ENCODE assay signal across 1 cellular context in the genomic region with DNA sequence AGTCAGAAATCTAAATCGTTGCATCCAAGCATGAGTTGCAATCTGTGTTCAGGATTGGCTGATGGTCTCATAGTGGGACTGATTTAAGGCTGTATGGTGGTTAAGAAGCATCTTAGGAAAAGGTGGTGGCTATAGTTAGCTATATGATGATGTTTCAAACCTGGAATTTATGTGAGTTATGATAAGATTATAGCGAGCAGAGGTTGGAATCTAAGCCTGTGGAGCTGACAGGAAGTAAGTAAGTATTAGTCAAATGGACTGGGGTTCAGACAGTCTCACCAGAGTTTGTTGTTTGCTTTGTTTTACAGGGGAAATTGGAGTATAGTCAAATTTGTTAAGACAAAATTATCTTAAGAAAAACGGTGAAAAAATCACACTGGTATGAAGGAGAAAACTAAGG.
TF ChIP-seq lines count a peak whose summit lies in the region.

No MANE protein-coding gene starts in this region.

TF ChIP-seq in GM23338, 12 proteins besides CTCF, POLR2A, EP300 and RAD21 (continued from another document):
- TF ChIP-seq, protein P1, sequence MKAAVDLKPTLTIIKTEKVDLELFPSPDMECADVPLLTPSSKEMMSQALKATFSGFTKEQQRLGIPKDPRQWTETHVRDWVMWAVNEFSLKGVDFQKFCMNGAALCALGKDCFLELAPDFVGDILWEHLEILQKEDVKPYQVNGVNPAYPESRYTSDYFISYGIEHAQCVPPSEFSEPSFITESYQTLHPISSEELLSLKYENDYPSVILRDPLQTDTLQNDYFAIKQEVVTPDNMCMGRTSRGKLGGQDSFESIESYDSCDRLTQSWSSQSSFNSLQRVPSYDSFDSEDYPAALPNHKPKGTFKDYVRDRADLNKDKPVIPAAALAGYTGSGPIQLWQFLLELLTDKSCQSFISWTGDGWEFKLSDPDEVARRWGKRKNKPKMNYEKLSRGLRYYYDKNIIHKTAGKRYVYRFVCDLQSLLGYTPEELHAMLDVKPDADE (IDR thresholded peaks at IDR 0.05), result no peak
- TF ChIP-seq, protein P2, sequence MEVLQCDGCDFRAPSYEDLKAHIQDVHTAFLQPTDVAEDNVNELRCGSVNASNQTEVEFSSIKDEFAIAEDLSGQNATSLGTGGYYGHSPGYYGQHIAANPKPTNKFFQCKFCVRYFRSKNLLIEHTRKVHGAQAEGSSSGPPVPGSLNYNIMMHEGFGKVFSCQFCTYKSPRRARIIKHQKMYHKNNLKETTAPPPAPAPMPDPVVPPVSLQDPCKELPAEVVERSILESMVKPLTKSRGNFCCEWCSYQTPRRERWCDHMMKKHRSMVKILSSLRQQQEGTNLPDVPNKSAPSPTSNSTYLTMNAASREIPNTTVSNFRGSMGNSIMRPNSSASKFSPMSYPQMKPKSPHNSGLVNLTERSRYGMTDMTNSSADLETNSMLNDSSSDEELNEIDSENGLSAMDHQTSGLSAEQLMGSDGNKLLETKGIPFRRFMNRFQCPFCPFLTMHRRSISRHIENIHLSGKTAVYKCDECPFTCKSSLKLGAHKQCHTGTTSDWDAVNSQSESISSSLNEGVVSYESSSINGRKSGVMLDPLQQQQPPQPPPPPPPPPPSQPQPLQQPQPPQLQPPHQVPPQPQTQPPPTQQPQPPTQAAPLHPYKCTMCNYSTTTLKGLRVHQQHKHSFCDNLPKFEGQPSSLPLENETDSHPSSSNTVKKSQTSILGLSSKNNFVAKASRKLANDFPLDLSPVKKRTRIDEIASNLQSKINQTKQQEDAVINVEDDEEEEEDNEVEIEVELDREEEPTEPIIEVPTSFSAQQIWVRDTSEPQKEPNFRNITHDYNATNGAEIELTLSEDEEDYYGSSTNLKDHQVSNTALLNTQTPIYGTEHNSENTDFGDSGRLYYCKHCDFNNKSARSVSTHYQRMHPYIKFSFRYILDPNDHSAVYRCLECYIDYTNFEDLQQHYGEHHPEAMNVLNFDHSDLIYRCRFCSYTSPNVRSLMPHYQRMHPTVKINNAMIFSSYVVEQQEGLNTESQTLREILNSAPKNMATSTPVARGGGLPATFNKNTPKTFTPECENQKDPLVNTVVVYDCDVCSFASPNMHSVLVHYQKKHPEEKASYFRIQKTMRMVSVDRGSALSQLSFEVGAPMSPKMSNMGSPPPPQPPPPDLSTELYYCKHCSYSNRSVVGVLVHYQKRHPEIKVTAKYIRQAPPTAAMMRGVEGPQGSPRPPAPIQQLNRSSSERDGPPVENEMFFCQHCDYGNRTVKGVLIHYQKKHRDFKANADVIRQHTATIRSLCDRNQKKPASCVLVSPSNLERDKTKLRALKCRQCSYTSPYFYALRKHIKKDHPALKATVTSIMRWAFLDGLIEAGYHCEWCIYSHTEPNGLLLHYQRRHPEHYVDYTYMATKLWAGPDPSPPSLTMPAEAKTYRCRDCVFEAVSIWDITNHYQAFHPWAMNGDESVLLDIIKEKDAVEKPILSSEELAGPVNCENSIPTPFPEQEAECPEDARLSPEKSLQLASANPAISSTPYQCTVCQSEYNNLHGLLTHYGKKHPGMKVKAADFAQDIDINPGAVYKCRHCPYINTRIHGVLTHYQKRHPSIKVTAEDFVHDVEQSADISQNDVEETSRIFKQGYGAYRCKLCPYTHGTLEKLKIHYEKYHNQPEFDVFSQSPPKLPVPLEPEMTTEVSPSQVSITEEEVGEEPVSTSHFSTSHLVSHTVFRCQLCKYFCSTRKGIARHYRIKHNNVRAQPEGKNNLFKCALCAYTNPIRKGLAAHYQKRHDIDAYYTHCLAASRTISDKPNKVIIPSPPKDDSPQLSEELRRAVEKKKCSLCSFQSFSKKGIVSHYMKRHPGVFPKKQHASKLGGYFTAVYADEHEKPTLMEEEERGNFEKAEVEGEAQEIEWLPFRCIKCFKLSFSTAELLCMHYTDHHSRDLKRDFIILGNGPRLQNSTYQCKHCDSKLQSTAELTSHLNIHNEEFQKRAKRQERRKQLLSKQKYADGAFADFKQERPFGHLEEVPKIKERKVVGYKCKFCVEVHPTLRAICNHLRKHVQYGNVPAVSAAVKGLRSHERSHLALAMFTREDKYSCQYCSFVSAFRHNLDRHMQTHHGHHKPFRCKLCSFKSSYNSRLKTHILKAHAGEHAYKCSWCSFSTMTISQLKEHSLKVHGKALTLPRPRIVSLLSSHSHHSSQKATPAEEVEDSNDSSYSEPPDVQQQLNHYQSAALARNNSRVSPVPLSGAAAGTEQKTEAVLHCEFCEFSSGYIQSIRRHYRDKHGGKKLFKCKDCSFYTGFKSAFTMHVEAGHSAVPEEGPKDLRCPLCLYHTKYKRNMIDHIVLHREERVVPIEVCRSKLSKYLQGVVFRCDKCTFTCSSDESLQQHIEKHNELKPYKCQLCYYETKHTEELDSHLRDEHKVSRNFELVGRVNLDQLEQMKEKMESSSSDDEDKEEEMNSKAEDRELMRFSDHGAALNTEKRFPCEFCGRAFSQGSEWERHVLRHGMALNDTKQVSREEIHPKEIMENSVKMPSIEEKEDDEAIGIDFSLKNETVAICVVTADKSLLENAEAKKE (CRISPR knock-in tag; IDR thresholded peaks at IDR 0.05), result no peak
- TF ChIP-seq CREB1 (CRISPR knock-in tag; IDR thresholded peaks at IDR 0.05; ENCODE audit: low read depth) (no peak), STAT1 (IDR thresholded peaks at IDR 0.05; ENCODE audit: unreplicated experiment) (no peak), POLR2AphosphoS5 (IDR thresholded peaks at IDR 0.05; ENCODE audit: low read depth) (no peak), EZH2phosphoT487 (IDR thresholded peaks at IDR 0.05; ENCODE audit: unreplicated experiment) (no peak)
